Comparison of ENCODE assay signal across 8 cellular contexts in genomic region chr2:119679526-119679837, GRCh38. TPM values are rescaled to one million over a fixed set of nuclear protein-coding genes. Genes with fewer than 3 reads are reported as not detected.
A peak's percentile ranks its signal among the peaks of the same experiment; 100 is the strongest.
DNase-seq lines count a peak whose midpoint lies in the region; ATAC-seq and TF ChIP-seq lines count a peak whose summit lies in the region.

No MANE protein-coding gene starts in this region.

- H3K79me2 ChIP-seq in fibroblast of lung (ENCODE audit: control insufficient read depth, insufficient read depth, low read length), result peaks cover 3% of the 10 kb centered on the region

- peak overlapping the region; percentile 78 for H3K4me2 ChIP-seq in fibroblast of lung (ENCODE audit: extremely low read depth, insufficient read depth, low read length)

- no peak for DNase-seq in Panc1 (ENCODE audit: low read depth, low spot score)
- no peak for DNase-seq in fibroblast of lung (ENCODE audit: low read depth in 2 of 2)
- DNase-seq in amniotic stem cell (lab: John Stamatoyannopoulos, UW), result no peak
- no peak for DNase-seq in SK-N-DZ (ENCODE audit: low spot score)
- no peak for DNase-seq in MV-4-11 (lab: John Stamatoyannopoulos, UW)
- no peak for DNase-seq in NCI-H1092 treated with DMSO at 0.1 percent for 48 hours (lab: John Stamatoyannopoulos, UW)

- BruUV-seq in Panc1 (replicated peaks; lab: Mats Ljungman, UMichigan), result no TSS peak

- H4K20me1 ChIP-seq in fibroblast of lung (ENCODE audit: control insufficient read depth, extremely low read depth, insufficient read depth, low read length), result no peaks in the 10 kb centered on the region

- in situ Hi-C loops in Panc1 (cut with HindIII; ENCODE audit: low pct_unique_long_range_greater_than_20kb, low sequenced_read_pairs), result no loop called here

- CTCF ChIA-PET in Panc1 (lab: Charles Lee), result interaction anchor here (0.6 to 0.7 kb wide), 2 partner anchors 38 to 246 kb away, joined by 8 to 11 read pairs; no protein-coding TSS in a partner anchor

- H3K9me3 ChIP-seq in Panc1 (ENCODE audit: control insufficient read depth, insufficient read depth, low read depth, low read length), result no peaks in the 10 kb centered on the region
- H3K9me3 ChIP-seq in fibroblast of lung (ENCODE audit: control insufficient read depth, insufficient read depth, low read depth, low read length), result no peaks in the 10 kb centered on the region

- peaks cover 6% of the 10 kb centered on the region for H3K36me3 ChIP-seq in Panc1 (ENCODE audit: control insufficient read depth, insufficient read depth, low read length)
- H3K36me3 ChIP-seq in fibroblast of lung (ENCODE audit: control insufficient read depth, insufficient read depth, low read length), result peaks cover 2% of the 10 kb centered on the region
- no peaks in the 10 kb centered on the region for H3K36me3 ChIP-seq in rectal smooth muscle tissue (ENCODE audit: control insufficient read depth, insufficient read depth, low read length)

- H2AFZ ChIP-seq in fibroblast of lung (ENCODE audit: low read length), result no peak overlapping the region

- H3K9ac ChIP-seq in fibroblast of lung (ENCODE audit: insufficient read depth, low read length), result peak overlapping the region; percentile 64
- H3K9ac ChIP-seq in rectal smooth muscle tissue (ENCODE audit: low read length), result peak overlapping the region; percentile 75

- H3K4me3 ChIP-seq in GM12875 (ENCODE audit: low read depth, low read length) (peak overlapping the region; percentile 85), Panc1 (ENCODE audit: low read depth in 2 of 2, low read length in 2 of 2) (peak overlapping the region; percentile 95 to 98), fibroblast of lung (replicated peaks in 1 of 4; ENCODE audit: control extremely low read depth in 1 of 4, insufficient read depth in 1 of 4, low read depth in 3 of 4, low read length in 4 of 4) (peak overlapping the region; percentile 72 to 95 (median 86)), rectal smooth muscle tissue (ENCODE audit: low read length) (peak overlapping the region; percentile 83)

- H3K27ac ChIP-seq in Panc1 (ENCODE audit: low read length) (peak overlapping the region; percentile 97), fibroblast of lung (ENCODE audit: insufficient read depth, low read length) (peak overlapping the region; percentile 40), rectal smooth muscle tissue (ENCODE audit: low read depth, low read length) (no peak overlapping the region)

- ATAC-seq in Panc1, result no peak

- intact Hi-C loops in Panc1 (cut with micrococcal nuclease; ENCODE audit: unreplicated experiment), result no loop called here

- TF ChIP-seq CTCF in GM12875 (IDR thresholded peaks at IDR 0.05; ENCODE audit: borderline replicate concordance, insufficient read depth, low read depth, low read length) (no peak), Panc1 (IDR thresholded peaks at IDR 0.05) (no peak), fibroblast of lung (conservative IDR thresholded peaks at IDR 0.05 in 1 of 2, IDR thresholded peaks at IDR 0.05 in 1 of 2; ENCODE audit: low read depth in 1 of 2, low read length in 2 of 2) (no peak)

- POLR2A ChIA-PET in Panc1 (lab: Charles Lee), result interaction anchor here (0.6 kb wide), 1 partner anchor 41 kb away, joined by 3 read pairs; no protein-coding TSS in a partner anchor

- H3K27me3 ChIP-seq in Panc1 (ENCODE audit: control insufficient read depth, insufficient read depth, low read length) (0 out of 2 replicates have a peak, but pooled peaks cover 2% of the 10 kb centered on the region), fibroblast of lung (ENCODE audit: control insufficient read depth, insufficient read depth, low read length) (peaks cover 5% of the 10 kb centered on the region), rectal smooth muscle tissue (ENCODE audit: control insufficient read depth, insufficient read depth, low read length) (no peaks in the 10 kb centered on the region)

- peaks cover 12% of the 10 kb centered on the region; the same call in 1 of the 2 replicates for H3K4me1 ChIP-seq in Panc1 (ENCODE audit: control insufficient read depth, insufficient read depth, low read length)
- H3K4me1 ChIP-seq in fibroblast of lung (ENCODE audit: control insufficient read depth, extremely low read depth, insufficient read depth, low read length), result no peaks in the 10 kb centered on the region
- peaks cover 10% of the 10 kb centered on the region for H3K4me1 ChIP-seq in rectal smooth muscle tissue (ENCODE audit: control insufficient read depth, insufficient read depth, low read length)

RNA-seq across cellular contexts. Expression of gene TMEM177, which starts 0.5 kb away (rescaled TPM):
- 16.8 TPM for total RNA-seq in Panc1 (2021; ENCODE audit: unreplicated experiment)
- 13.3 TPM for polyA plus RNA-seq in Panc1 (2012; ENCODE audit: insufficient read length)
- 5.6 and 6.1 TPM in 2 replicates for total RNA-seq in fibroblast of lung
- polyA plus RNA-seq in fibroblast of lung, result 5.8 and 8.4 TPM in 2 replicates
- 6.8 and 10.4 TPM in 2 replicates for polyA plus RNA-seq in fibroblast of lung (2012)
- 10.0 and 11.8 TPM in 2 replicates for polyA minus RNA-seq in fibroblast of lung (ENCODE audit: low replicate concordance)
- polyA plus RNA-seq in SK-N-DZ (2014; cell fraction: cytosol; rRNA removed), result 24.4 and 26.3 TPM in 2 replicates
- 16.9 and 17.7 TPM in 2 replicates for polyA plus RNA-seq in SK-N-DZ (2014; cell fraction: nucleus; rRNA removed)
